In the genomic region with DNA sequence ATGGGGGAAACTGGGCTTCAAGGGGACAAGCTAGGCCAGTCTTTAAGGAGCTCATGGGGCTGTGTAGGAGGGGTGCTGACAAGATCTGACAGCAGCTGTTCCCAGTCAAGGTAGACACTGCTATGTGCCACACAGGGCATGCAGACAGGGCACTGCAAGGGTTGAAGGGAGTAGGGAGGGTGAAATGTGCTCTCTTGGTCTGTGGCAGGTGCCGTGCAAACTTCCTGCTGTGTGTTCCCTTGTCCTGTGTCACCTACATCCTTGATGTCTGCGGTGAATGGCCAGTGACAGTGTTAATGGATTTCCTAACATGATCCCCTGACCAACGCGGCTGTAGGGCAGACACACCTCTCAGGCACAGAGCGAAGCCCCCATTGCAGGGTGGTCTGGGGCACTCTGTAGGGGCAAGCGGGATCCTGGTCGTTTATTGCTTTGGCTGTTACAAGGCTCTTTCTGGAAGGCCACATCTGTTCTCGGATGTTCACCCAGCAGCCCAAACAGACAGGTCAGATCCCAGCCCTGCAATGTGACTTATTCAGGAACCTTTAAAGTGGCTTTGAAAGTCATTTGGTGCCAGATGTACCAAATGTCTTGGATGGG, we compare ENCODE assay signal across 16 cellular contexts.
DNase-seq lines count a peak whose midpoint lies in the region; ATAC-seq, FAIRE-seq and TF ChIP-seq lines count a peak whose summit lies in the region.
"Had no signal": no experiment of that assay in that cellular context is flagged by ENCODE, and none has a peak within 500 bp of the region (broad histone marks: within the 10 kb centered on the region; RNA-seq: fewer than 3 reads in every experiment).

No MANE protein-coding gene starts in this region.

- no peak overlapping the region for H3K27ac ChIP-seq in small intestine (ENCODE audit: low read depth in 1 of 2, low read length in 1 of 2)
- H3K27ac ChIP-seq: C4-2B had no signal

- no peak for TF ChIP-seq CTCF in GM10248 (IDR thresholded peaks at IDR 0.05; ENCODE audit: control extremely low read depth, extremely low read depth, low read depth, missing control alignments)

- no peak for FAIRE-seq in small intestine (lab: Jason Lieb, UNC)
- FAIRE-seq: GM12891, H54, HepG2, HTR-8/SVneo had no signal

- H3K4me1 ChIP-seq in small intestine (ENCODE audit: control insufficient read depth in 2 of 2, insufficient read depth in 1 of 2, low read depth in 1 of 2, low read length in 1 of 2), result no peaks in the 10 kb centered on the region
- H3K4me1 ChIP-seq: BE2C had no signal

- POLR2A ChIA-PET in GM10248 (lab: Yijun Ruan, JAX), result no interaction called here

- no peak for ATAC-seq in GM21786 (IDR thresholded peaks at IDR 0.05; ENCODE audit: unreplicated experiment)
- ATAC-seq in HG03432 (IDR thresholded peaks at IDR 0.05; ENCODE audit: unreplicated experiment), result no peak
- ATAC-seq: HepG2 had no signal

- CTCF ChIA-PET in GM10248 (lab: Yijun Ruan, JAX), result no interaction called here

- whole genome bisulfite sequencing in small intestine, 3 donors, result 20 to 61% (median 36%) methylated on average over 8 of the region's 8 CpGs

- no peaks in the 10 kb centered on the region for H3K36me3 ChIP-seq in small intestine (ENCODE audit: control insufficient read depth in 2 of 2, insufficient read depth in 2 of 2, low read length in 2 of 2)
- H3K36me3 ChIP-seq: BE2C had no signal

- H3K4me3 ChIP-seq in small intestine (ENCODE audit: low read depth in 1 of 2, low read length in 2 of 2), result no peak overlapping the region

- H3K27me3 ChIP-seq in small intestine (ENCODE audit: control insufficient read depth in 2 of 2, insufficient read depth in 2 of 2, low read length in 2 of 2), result no peaks in the 10 kb centered on the region
- H3K27me3 ChIP-seq: BE2C had no signal

- DNase-seq in GM10248 (ENCODE audit: extremely low spot score) (peak; percentile 3), ecto neural progenitor cell (ENCODE audit: low spot score) (peak; percentile 29), left kidney (ENCODE audit: low read depth, low spot score) (peak; percentile 63), small intestine (peak; percentile 17), NCI-H1694 treated with DMSO at 0.1 percent for 48 hours (lab: John Stamatoyannopoulos, UW) (no peak)
- DNase-seq in activated CD4-positive, alpha-beta T cell treated with anti-CD3 and anti-CD28 coated beads for 1 hour, result no peak
- DNase-seq: BE2C; CD4-positive, alpha-beta memory T cell; DMS79 had no signal

- H3K9me3 ChIP-seq in small intestine (ENCODE audit: control insufficient read depth, low read depth), result no peaks in the 10 kb centered on the region
- H3K9me3 ChIP-seq: BE2C had no signal

Comparison
In these comparisons a context has a peak if more than half of its experiments do, and no peak if none do; other contexts are left out.
1. DNase-seq: peak in GM10248 (single experiment), ecto neural progenitor cell (single experiment), left kidney (single experiment) and small intestine (single experiment); none in activated CD4-positive, alpha-beta T cell treated with anti-CD3 and anti-CD28 coated beads for 1 hour (single experiment) and NCI-H1694 treated with DMSO at 0.1 percent for 48 hours (single experiment).